Comparison of ENCODE assay signal across 18 cellular contexts in the genomic region with DNA sequence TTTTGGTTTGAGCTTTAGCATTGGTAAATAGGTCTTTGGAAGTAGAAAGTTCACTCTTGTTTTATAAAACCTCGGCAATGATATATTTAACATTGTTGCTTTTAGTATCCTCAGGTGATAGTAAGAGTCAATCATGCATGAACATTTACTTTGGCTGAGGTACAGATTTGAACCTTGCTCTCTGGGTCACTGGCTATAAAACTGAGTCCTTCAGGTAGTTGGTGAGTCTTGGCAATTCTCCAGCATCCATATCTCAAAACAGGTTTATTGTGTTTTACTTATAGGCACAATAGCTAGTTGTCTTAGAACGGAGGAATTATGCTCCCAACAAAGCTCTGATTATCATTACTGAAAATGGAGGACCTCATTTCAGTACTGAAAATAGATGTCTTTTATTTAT.
"Had no signal": no experiment of that assay in that cellular context is flagged by ENCODE, and none has a peak within 500 bp of the region (broad histone marks: within the 10 kb centered on the region; RNA-seq: fewer than 3 reads in every experiment).

No MANE protein-coding gene starts in this region.

- H3K4me1 Mint-ChIP-seq: activated CD4-positive, alpha-beta T cell treated with anti-CD3 and anti-CD28 coated beads, Interleukin-2, amount 10 ng/mL, durations not matched to agents 24 days and 14 days; activated naive CD4-positive, alpha-beta T cell treated with anti-CD3 and anti-CD28 coated beads, Interleukin-2, amount 50 U/mL, for 24 hours had no signal

- H3K27ac ChIP-seq: esophagus squamous epithelium, right atrium auricular region, thyroid gland had no signal

- FAIRE-seq: astrocyte, bronchial epithelial cell had no signal

- H3K4me3 ChIP-seq: esophagus squamous epithelium, right atrium auricular region, thyroid gland had no signal

- H3K4me1 ChIP-seq: esophagus squamous epithelium, right atrium auricular region had no signal

- H3K4me3 Mint-ChIP-seq: activated CD4-positive, alpha-beta T cell treated with anti-CD3 and anti-CD28 coated beads, Interleukin-2, amount 10 ng/mL, durations not matched to agents 24 days and 14 days; activated CD8-positive, alpha-beta T cell treated with anti-CD3 and anti-CD28 coated beads for 36 hours; activated naive CD4-positive, alpha-beta T cell treated with anti-CD3 and anti-CD28 coated beads, Interleukin-2, amount 50 U/mL, for 24 hours; activated T-cell treated with anti-CD3 and anti-CD28 coated beads, Interleukin-2, amount 50 U/mL, for 4 hours; dendritic cell treated with granulocyte-macrophage colony-stimulating factor and Interleukin-4, amounts not matched to agents 40 ng/mL and 50 ng/mL, for 4 days had no signal

- H3K27me3 Mint-ChIP-seq: activated CD4-positive, alpha-beta T cell treated with anti-CD3 and anti-CD28 coated beads, Interleukin-2, amount 10 ng/mL, durations not matched to agents 24 days and 14 days; dendritic cell treated with granulocyte-macrophage colony-stimulating factor and Interleukin-4, amounts not matched to agents 40 ng/mL and 50 ng/mL, for 4 days; progenitor cell of endocrine pancreas had no signal

- H3K9me3 Mint-ChIP-seq: activated CD4-positive, alpha-beta T cell treated with anti-CD3 and anti-CD28 coated beads, Interleukin-2, amount 10 ng/mL, durations not matched to agents 24 days and 14 days; activated CD8-positive, alpha-beta T cell treated with anti-CD3 and anti-CD28 coated beads for 36 hours; activated naive CD4-positive, alpha-beta T cell treated with anti-CD3 and anti-CD28 coated beads, Interleukin-2, amount 50 U/mL, for 24 hours; activated T-cell treated with anti-CD3 and anti-CD28 coated beads, Interleukin-2, amount 50 U/mL, for 4 hours; dendritic cell treated with granulocyte-macrophage colony-stimulating factor and Interleukin-4, amounts not matched to agents 40 ng/mL and 50 ng/mL, for 4 days had no signal

- H3K27ac Mint-ChIP-seq: activated CD4-positive, alpha-beta T cell treated with anti-CD3 and anti-CD28 coated beads, Interleukin-2, amount 10 ng/mL, durations not matched to agents 24 days and 14 days; activated CD8-positive, alpha-beta T cell treated with anti-CD3 and anti-CD28 coated beads for 36 hours; activated naive CD4-positive, alpha-beta T cell treated with anti-CD3 and anti-CD28 coated beads, Interleukin-2, amount 50 U/mL, for 24 hours; dendritic cell treated with granulocyte-macrophage colony-stimulating factor and Interleukin-4, amounts not matched to agents 40 ng/mL and 50 ng/mL, for 4 days; progenitor cell of endocrine pancreas had no signal

- H3K36me3 Mint-ChIP-seq: activated naive CD4-positive, alpha-beta T cell treated with anti-CD3 and anti-CD28 coated beads, Interleukin-2, amount 50 U/mL, for 24 hours had no signal

- DNase-seq: activated CD4-positive, alpha-beta T cell treated with anti-CD3 and anti-CD28 coated beads, Interleukin-2, amount 10 ng/mL, durations not matched to agents 24 days and 14 days; activated CD8-positive, alpha-beta T cell treated with anti-CD3 and anti-CD28 coated beads for 36 hours; activated effector memory CD4-positive, alpha-beta T cell treated with Interleukin-2 at 50 U/mL for 16 hours; activated T-cell treated with anti-CD3 and anti-CD28 coated beads, Interleukin-2, amount 50 U/mL, for 4 hours; cerebellar nuclear complex; effector CD8-positive, alpha-beta T cell; esophagus squamous epithelium; midbrain; stimulated activated CD4-positive, alpha-beta T cell treated with anti-CD3 and anti-CD28 coated beads, Interleukin-2, amount 100 ng/mL, for 24 hours; stimulated activated naive CD4-positive, alpha-beta T cell treated with Interleukin-2 at 50 U/mL for 16 hours; T-helper 9 cell; thyroid gland had no signal

- H3K36me3 ChIP-seq: esophagus squamous epithelium, right atrium auricular region, thyroid gland had no signal

- H3K9me3 ChIP-seq: esophagus squamous epithelium, right atrium auricular region, thyroid gland had no signal

- H3K27me3 ChIP-seq: esophagus squamous epithelium, right atrium auricular region, thyroid gland had no signal
